26 cellular contexts compared by ENCODE assay signal in genomic region chr20:39674842-39675241, GRCh38.
"Had no signal": no experiment of that assay in that cellular context is flagged by ENCODE, and none has a peak within 500 bp of the region (broad histone marks: within the 10 kb centered on the region; RNA-seq: fewer than 3 reads in every experiment).

No MANE protein-coding gene starts in this region.

- H3K4me3 ChIP-seq: left lung, lung, ovary, prostate gland, skin epidermis, suprapubic skin, tibial artery had no signal

- H3K36me3 ChIP-seq: left lung, ovary, prostate gland, suprapubic skin, tibial artery had no signal

- H3K4me1 ChIP-seq: left lung, prostate gland, tibial artery had no signal

- H3K27ac ChIP-seq: left lung, ovary, prostate gland, skin epidermis, suprapubic skin, tibial artery, VCaP had no signal

- H3K27me3 ChIP-seq: left lung, ovary, suprapubic skin, tibial artery had no signal

- ATAC-seq: activated CD4-positive, CD25-positive, alpha-beta regulatory T cell treated with anti-CD3 and anti-CD28 coated beads, Interleukin-2, amount 50 U/mL, for 24 hours; activated naive CD8-positive, alpha-beta T cell treated with anti-CD3 and anti-CD28 coated beads, Interleukin-2, amount 50 U/mL, for 24 hours; esophagus mucosa; left lung; sciatic nerve; stimulated activated effector memory CD8-positive, alpha-beta T cell treated with anti-CD3 and anti-CD28 coated beads, Interleukin-12 subunit alpha, Interleukin-12 subunit beta, amount 100 ng/mL, for 72 hours had no signal

- H3K9me3 ChIP-seq: left lung, ovary, prostate gland, suprapubic skin, tibial artery had no signal

- DNase-seq: activated CD4-positive, alpha-beta memory T cell treated with anti-CD3 and anti-CD28 coated beads, Interleukin-2, amount 10 ng/mL, durations not matched to agents 7 days and 5 days; activated CD4-positive, alpha-beta T cell treated with anti-CD3 and anti-CD28 coated beads, Interleukin-2, amount 10 ng/mL, durations not matched to agents 7 days and 5 days; activated CD8-positive, alpha-beta memory T cell treated with anti-CD3 and anti-CD28 coated beads, Interleukin-2, amount 50 U/mL, for 48 hours; activated gamma-delta T cell treated with Interleukin-2 at 50 U/mL for 16 hours; activated naive CD8-positive, alpha-beta T cell treated with anti-CD3 and anti-CD28 coated beads, Interleukin-2, amount 50 U/mL, for 24 hours; activated T-cell treated with anti-CD3 and anti-CD28 coated beads, Interleukin-2, amount 50 U/mL, for 24 hours; amygdala; central memory CD4-positive, alpha-beta T cell; foreskin fibroblast; kidney glomerular epithelial cell; left lung; ovary; retina; stimulated activated CD4-positive, alpha-beta T cell treated with anti-CD3 and anti-CD28 coated beads, Interleukin-12 subunit alpha, Interleukin-12 subunit beta, amount 100 ng/mL, for 4 hours; stimulated activated CD4-positive, alpha-beta T cell treated with anti-CD3 and anti-CD28 coated beads, Interleukin-4, amount 100 ng/mL, for 24 hours; T-helper 1 cell; tibial artery had no signal
